Comparison of ENCODE assay signal across 8 cellular contexts in the genomic region with DNA sequence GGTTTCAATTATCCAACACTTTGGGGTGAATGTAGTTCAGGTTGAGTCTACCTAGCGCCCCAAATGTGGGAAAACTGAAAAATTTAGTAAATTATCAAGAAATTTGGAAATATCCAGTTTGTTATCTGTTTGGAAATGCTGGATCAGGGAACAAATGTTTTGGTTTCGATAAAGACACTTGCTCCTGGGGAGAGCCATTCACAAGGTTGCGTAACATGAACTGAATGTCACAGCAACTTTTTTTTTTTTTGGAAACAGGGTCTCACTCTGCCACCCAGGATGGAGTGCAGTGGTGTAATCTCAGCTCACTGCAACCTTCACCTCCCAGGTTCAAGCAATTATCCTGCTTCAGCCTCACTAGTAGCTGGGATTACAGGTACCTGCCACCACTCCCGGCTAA.
"Had no signal": no experiment of that assay in that cellular context is flagged by ENCODE, and none has a peak within 500 bp of the region (broad histone marks: within the 10 kb centered on the region; RNA-seq: fewer than 3 reads in every experiment).

No MANE protein-coding gene starts in this region.

- DNase-seq: GDM1, GF-D8 had no signal

- ATAC-seq: GM12878 had no signal

- FAIRE-seq: G401.6, GM12878, GM12891, GM12892, GM18507, GM19239 had no signal

- H3K4me3 ChIP-seq: GM12878 had no signal
